In genomic region chr10:132178885-132179545, GRCh38 we compare ENCODE assay signal across 22 cellular contexts.
"Had no signal": no experiment of that assay in that cellular context is flagged by ENCODE, and none has a peak within 500 bp of the region (broad histone marks: within the 10 kb centered on the region; RNA-seq: fewer than 3 reads in every experiment).

No MANE protein-coding gene starts in this region.

- H3K79me2 ChIP-seq: hepatocyte, parathyroid adenoma had no signal

- H3K4me1 Mint-ChIP-seq: mesothelial cell of epicardium had no signal

- H3K9me3 ChIP-seq: mucosa of descending colon, sigmoid colon, transverse colon, upper lobe of right lung, uterus had no signal

- H3K4me3 ChIP-seq: coronary artery, hepatocyte, mucosa of descending colon, neural progenitor cell, sigmoid colon, transverse colon, upper lobe of right lung, uterus had no signal

- DNase-seq: central memory CD4-positive, alpha-beta T cell; dermis blood vessel endothelial cell; mesenchymal stem cell; naive B cell; sigmoid colon; stimulated activated CD4-positive, alpha-beta T cell treated with anti-CD3 and anti-CD28 coated beads, Interleukin-15, amount 100 ng/mL, for 24 hours; stimulated activated CD4-positive, alpha-beta T cell treated with anti-CD3 and anti-CD28 coated beads, Interleukin-2, amount 100 ng/mL, for 48 hours; stimulated activated naive B cell treated with anti-CD40 and anti-IgM and Interleukin-4, amounts not matched to agents 10 μg/mL and 1 μg/mL and 100 μg/mL, for 72 hours; transverse colon; upper lobe of right lung; uterus had no signal

- H3K27ac ChIP-seq: coronary artery, hepatocyte, neural progenitor cell, parathyroid adenoma, sigmoid colon, transverse colon, upper lobe of right lung, uterus had no signal

- H3K4me1 ChIP-seq: transverse colon, upper lobe of right lung, uterus had no signal

- H3K27me3 ChIP-seq: uterus had no signal

- H3K9ac ChIP-seq: neural progenitor cell, parathyroid adenoma had no signal

- ATAC-seq: mucosa of descending colon; stimulated activated naive B cell treated with anti-CD40 and anti-IgM and Interleukin-4, amounts not matched to agents 10 μg/mL and 1 μg/mL and 100 μg/mL, for 72 hours; upper lobe of right lung had no signal

- H3K4me3 Mint-ChIP-seq: mesothelial cell of epicardium; naive B cell; nephron; neural progenitor cell; stimulated activated naive B cell treated with anti-CD40 and anti-IgM and Interleukin-4, amounts not matched to agents 10 μg/mL and 1 μg/mL and 100 μg/mL, for 72 hours; stimulated activated naive CD8-positive, alpha-beta T cell treated with anti-CD3 and anti-CD28 coated beads, Interleukin-15, Interleukin-2, amounts not matched to agents 100 ng/mL and 50 ng/mL, for 24 hours had no signal

- H3K27ac Mint-ChIP-seq: mesothelial cell of epicardium; naive B cell; nephron; neural progenitor cell; progenitor cell of endocrine pancreas; stimulated activated naive B cell treated with anti-CD40 and anti-IgM and Interleukin-4, amounts not matched to agents 10 μg/mL and 1 μg/mL and 100 μg/mL, for 72 hours; stimulated activated naive CD8-positive, alpha-beta T cell treated with anti-CD3 and anti-CD28 coated beads, Interleukin-15, Interleukin-2, amounts not matched to agents 100 ng/mL and 50 ng/mL, for 24 hours had no signal

- H3K4me2 ChIP-seq: hepatocyte, neural progenitor cell had no signal

- H2AFZ ChIP-seq: hepatocyte, neural progenitor cell, parathyroid adenoma had no signal

- FAIRE-seq: frontal cortex, islet of Langerhans had no signal

- H3K36me3 Mint-ChIP-seq: mesothelial cell of epicardium; naive B cell; neural progenitor cell; stimulated activated naive B cell treated with anti-CD40 and anti-IgM and Interleukin-4, amounts not matched to agents 10 μg/mL and 1 μg/mL and 100 μg/mL, for 72 hours had no signal

- H3K9me3 Mint-ChIP-seq: naive B cell; neural progenitor cell; stimulated activated naive B cell treated with anti-CD40 and anti-IgM and Interleukin-4, amounts not matched to agents 10 μg/mL and 1 μg/mL and 100 μg/mL, for 72 hours; stimulated activated naive CD8-positive, alpha-beta T cell treated with anti-CD3 and anti-CD28 coated beads, Interleukin-15, Interleukin-2, amounts not matched to agents 100 ng/mL and 50 ng/mL, for 24 hours had no signal

- H3K36me3 ChIP-seq: neural progenitor cell, sigmoid colon, transverse colon, upper lobe of right lung, uterus had no signal
